Comparison of ENCODE assay signal across 20 cellular contexts in the genomic region with DNA sequence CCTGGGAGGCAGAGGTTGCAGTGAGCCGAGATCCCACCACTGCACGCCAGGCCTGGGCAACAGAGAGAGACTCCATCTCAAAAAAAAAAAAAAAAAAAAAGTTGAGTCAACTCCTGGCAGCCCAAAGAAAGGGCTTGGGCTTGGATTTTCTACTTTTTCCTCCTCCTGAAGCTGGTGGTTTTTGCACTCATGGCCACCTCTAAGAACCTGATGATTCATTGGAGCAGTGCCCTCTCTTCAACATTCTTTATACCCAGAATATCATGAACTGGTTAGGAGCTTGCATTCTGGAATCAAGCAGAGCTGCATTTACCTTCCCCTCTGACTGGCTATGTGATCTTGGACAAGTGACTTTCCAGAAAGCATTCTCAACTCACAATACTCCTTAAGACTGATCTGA. TPM values are rescaled to one million over a fixed set of nuclear protein-coding genes. Genes with fewer than 3 reads are reported as not detected.
"Had no signal": no experiment of that assay in that cellular context is flagged by ENCODE, and none has a peak within 500 bp of the region (broad histone marks: within the 10 kb centered on the region; RNA-seq: fewer than 3 reads in every experiment).

No MANE protein-coding gene starts in this region.

- H3K79me2 ChIP-seq: parathyroid adenoma had no signal

- H3K4me1 ChIP-seq: parathyroid adenoma had no signal

- H3K9ac ChIP-seq: parathyroid adenoma had no signal

- H3K27ac ChIP-seq: neutrophil, parathyroid adenoma, thyroid gland had no signal

- DNase-seq: activated CD4-positive, alpha-beta T cell treated with anti-CD3 and anti-CD28 coated beads, Interleukin-2, amount 10 ng/mL, durations not matched to agents 7 days and 5 days; activated CD8-positive, alpha-beta memory T cell treated with anti-CD3 and anti-CD28 coated beads, Interleukin-2, amount 50 U/mL, for 4 hours; activated effector memory CD4-positive, alpha-beta T cell treated with Interleukin-2 at 50 U/mL for 16 hours; activated naive CD4-positive, alpha-beta T cell treated with anti-CD3 and anti-CD28 coated beads, Interleukin-2, amount 10 ng/mL, durations not matched to agents 7 days and 5 days; activated naive CD8-positive, alpha-beta T cell treated with anti-CD3 and anti-CD28 coated beads, Interleukin-2, amount 50 U/mL, for 24 hours; activated T-cell treated with anti-CD3 and anti-CD28 coated beads, Interleukin-2, amount 50 U/mL, for 48 hours; aorta; effector CD4-positive, alpha-beta T cell; mesenchymal stem cell; mucosa of descending colon; naive thymus-derived CD8-positive, alpha-beta T cell; stimulated activated CD8-positive, alpha-beta memory T cell treated with anti-CD3 and anti-CD28 coated beads, Interleukin-4, amount 100 ng/mL, for 48 hours; stimulated activated naive CD4-positive, alpha-beta T cell; T-cell; T-helper 9 cell; thyroid gland had no signal

- H3K9me3 ChIP-seq: mucosa of descending colon, neutrophil, thyroid gland had no signal

- H3K4me3 ChIP-seq: mucosa of descending colon, thyroid gland had no signal

- H2AFZ ChIP-seq: parathyroid adenoma had no signal

- ATAC-seq: activated naive CD8-positive, alpha-beta T cell treated with anti-CD3 and anti-CD28 coated beads, Interleukin-2, amount 50 U/mL, for 24 hours; mucosa of descending colon; naive thymus-derived CD8-positive, alpha-beta T cell; T-cell had no signal

RNA-seq across cellular contexts. Expression of gene ACTA1, which starts 3.5 kb away (rescaled TPM):
- total RNA-seq: activated CD4-positive, alpha-beta T cell treated with anti-CD3 and anti-CD28 coated beads, Interleukin-2, amount 10 ng/mL, durations not matched to agents 7 days and 5 days; bronchial epithelial cell; subcutaneous adipose tissue had no signal
- polyA plus RNA-seq: naive thymus-derived CD8-positive, alpha-beta T cell had no signal
